ENCODE assay signal across 36 cellular contexts in the genomic region with DNA sequence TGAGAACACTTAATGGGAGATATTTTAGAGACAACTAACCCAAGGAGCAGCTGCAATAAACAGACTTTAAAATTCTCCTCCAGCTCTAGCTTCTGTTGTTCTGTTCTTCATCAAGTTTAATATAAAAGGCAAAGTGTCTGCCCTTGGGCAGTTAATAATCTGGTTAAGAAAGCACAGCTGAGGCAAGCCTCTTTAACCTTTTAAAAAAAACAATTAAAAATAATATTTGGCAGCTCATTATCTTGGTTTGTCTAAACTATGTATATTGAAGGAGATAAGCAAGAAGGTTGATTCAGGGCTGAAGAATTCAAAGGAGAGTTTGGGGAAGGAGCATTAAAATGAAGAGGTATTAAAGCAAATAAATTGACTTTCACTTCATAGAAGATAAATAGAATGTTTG.
"Had no signal": no experiment of that assay in that cellular context is flagged by ENCODE, and none has a peak within 500 bp of the region (broad histone marks: within the 10 kb centered on the region; RNA-seq: fewer than 3 reads in every experiment).

No MANE protein-coding gene starts in this region.

- H3K9me3 ChIP-seq: uterus had no signal

- H3K9me3 Mint-ChIP-seq: type B pancreatic cell had no signal

- H3K27ac ChIP-seq: breast epithelium, foreskin keratinocyte, heart right ventricle, left lung, lower lobe of right lung, neural progenitor cell, right atrium auricular region, uterus, VCaP had no signal

- H3K36me3 ChIP-seq: breast epithelium, heart right ventricle, left lung, lower lobe of right lung, neural progenitor cell, right atrium auricular region, uterus had no signal

- DNase-seq: activated CD4-positive, alpha-beta memory T cell treated with anti-CD3 and anti-CD28 coated beads for 36 hours; activated CD4-positive, alpha-beta T cell treated with anti-CD3 and anti-CD28 coated beads, Interleukin-2, amount 10 ng/mL, durations not matched to agents 24 days and 14 days; activated CD4-positive, CD25-positive, alpha-beta regulatory T cell treated with anti-CD3 and anti-CD28 coated beads, Interleukin-2, amount 50 U/mL, for 72 hours; activated CD8-positive, alpha-beta memory T cell treated with anti-CD3 and anti-CD28 coated beads, Interleukin-2, amount 50 U/mL, for 4 hours; activated effector memory CD4-positive, alpha-beta T cell treated with anti-CD3 and anti-CD28 coated beads, Interleukin-2, amount 50 U/mL, for 16 hours; activated naive CD4-positive, alpha-beta T cell treated with anti-CD3 and anti-CD28 coated beads for 36 hours; activated naive CD8-positive, alpha-beta T cell treated with anti-CD3 and anti-CD28 coated beads for 36 hours; activated T-cell treated with anti-CD3 and anti-CD28 coated beads, Interleukin-2, amount 50 U/mL, for 1 hour; amniotic stem cell; central memory CD4-positive, alpha-beta T cell; erythroblast; foreskin keratinocyte; heart right ventricle; kidney glomerular epithelial cell; left lung; lower lobe of right lung; mesendoderm; naive B cell; occipital lobe; stimulated activated CD4-positive, alpha-beta T cell treated with anti-CD3 and anti-CD28 coated beads, Interleukin-1b, Interleukin-23, amount 100 ng/mL, for 48 hours; stimulated activated CD4-positive, alpha-beta T cell treated with anti-CD3 and anti-CD28 coated beads, Interleukin-4, amount 100 ng/mL, for 4 hours; stimulated activated CD8-positive, alpha-beta memory T cell treated with anti-CD3 and anti-CD28 coated beads, Interleukin-4, amount 100 ng/mL, for 48 hours; stimulated activated naive CD8-positive, alpha-beta T cell treated with anti-CD3 and anti-CD28 coated beads, Interleukin-15, amount 100 ng/mL, for 72 hours; substantia nigra; T-helper 1 cell; uterus had no signal

- H3K27me3 ChIP-seq: breast epithelium, foreskin keratinocyte, heart right ventricle, left lung, neural progenitor cell, right atrium auricular region, uterus had no signal

- H3K36me3 Mint-ChIP-seq: type B pancreatic cell had no signal

- H3K9ac ChIP-seq: neural progenitor cell had no signal

- H3K27me3 Mint-ChIP-seq: activated CD4-positive, alpha-beta memory T cell treated with anti-CD3 and anti-CD28 coated beads for 36 hours; stimulated activated memory B cell treated with anti-CD40 and anti-IgM and Interleukin-4, amounts not matched to agents 10 μg/mL and 1 μg/mL and 100 μg/mL, for 72 hours; stimulated activated naive CD8-positive, alpha-beta T cell treated with anti-CD3 and anti-CD28 coated beads, Interleukin-15, amount 100 ng/mL, for 72 hours; type B pancreatic cell had no signal

- H3K4me3 Mint-ChIP-seq: activated CD4-positive, alpha-beta memory T cell treated with anti-CD3 and anti-CD28 coated beads for 36 hours; activated CD4-positive, alpha-beta T cell treated with anti-CD3 and anti-CD28 coated beads, Interleukin-2, amount 10 ng/mL, durations not matched to agents 24 days and 14 days; activated naive CD4-positive, alpha-beta T cell treated with anti-CD3 and anti-CD28 coated beads for 36 hours; activated naive CD8-positive, alpha-beta T cell treated with anti-CD3 and anti-CD28 coated beads for 36 hours; activated T-helper 1 cell treated with anti-CD3 and anti-CD28 coated beads, Interleukin-12 subunit alpha, Interleukin-12 subunit beta, Interleukin-2, Interleukin-4 antibody, amounts not matched to agents 30 ng/mL and 10 ng/mL and 1 ng/mL, durations not matched to agents 14 hours and 24 hours and 36 hours; dendritic cell treated with granulocyte-macrophage colony-stimulating factor and Interleukin-4, amounts not matched to agents 40 ng/mL and 50 ng/mL, for 4 days; naive B cell; neural progenitor cell; stimulated activated memory B cell treated with anti-CD40 and anti-IgM and Interleukin-4, amounts not matched to agents 10 μg/mL and 1 μg/mL and 100 μg/mL, for 72 hours; stimulated activated naive CD8-positive, alpha-beta T cell treated with anti-CD3 and anti-CD28 coated beads, Interleukin-15, amount 100 ng/mL, for 72 hours; T-helper 2 cell treated with Interferon-gamma antibody and Interleukin-4, amounts not matched to agents 5 μg/mL and 100 μg/mL, for 36 hours; type B pancreatic cell had no signal

- ATAC-seq: foreskin keratinocyte; heart right ventricle; left lung; lower lobe of right lung; stimulated activated memory B cell treated with anti-CD40 and anti-IgM and Interleukin-4, amounts not matched to agents 10 μg/mL and 1 μg/mL and 100 μg/mL, for 72 hours; stimulated activated naive CD8-positive, alpha-beta T cell treated with anti-CD3 and anti-CD28 coated beads, Interleukin-15, amount 100 ng/mL, for 72 hours had no signal

- H3K4me3 ChIP-seq: breast epithelium, heart right ventricle, left lung, lower lobe of right lung, neural progenitor cell, right atrium auricular region, smooth muscle cell, uterus had no signal

- H3K27ac Mint-ChIP-seq: activated CD4-positive, alpha-beta memory T cell treated with anti-CD3 and anti-CD28 coated beads for 36 hours; activated CD4-positive, alpha-beta T cell treated with anti-CD3 and anti-CD28 coated beads, Interleukin-2, amount 10 ng/mL, durations not matched to agents 24 days and 14 days; activated naive CD4-positive, alpha-beta T cell treated with anti-CD3 and anti-CD28 coated beads for 36 hours; activated naive CD8-positive, alpha-beta T cell treated with anti-CD3 and anti-CD28 coated beads for 36 hours; activated T-helper 1 cell treated with anti-CD3 and anti-CD28 coated beads, Interleukin-12 subunit alpha, Interleukin-12 subunit beta, Interleukin-2, Interleukin-4 antibody, amounts not matched to agents 30 ng/mL and 10 ng/mL and 1 ng/mL, durations not matched to agents 14 hours and 24 hours and 36 hours; dendritic cell treated with granulocyte-macrophage colony-stimulating factor and Interleukin-4, amounts not matched to agents 40 ng/mL and 50 ng/mL, for 4 days; naive B cell; neural progenitor cell; stimulated activated memory B cell treated with anti-CD40 and anti-IgM and Interleukin-4, amounts not matched to agents 10 μg/mL and 1 μg/mL and 100 μg/mL, for 72 hours; stimulated activated naive CD8-positive, alpha-beta T cell treated with anti-CD3 and anti-CD28 coated beads, Interleukin-15, amount 100 ng/mL, for 72 hours; T-helper 2 cell treated with Interferon-gamma antibody and Interleukin-4, amounts not matched to agents 5 μg/mL and 100 μg/mL, for 36 hours; type B pancreatic cell had no signal

- H3K4me1 Mint-ChIP-seq: activated CD4-positive, alpha-beta T cell treated with anti-CD3 and anti-CD28 coated beads, Interleukin-2, amount 10 ng/mL, durations not matched to agents 24 days and 14 days; activated naive CD8-positive, alpha-beta T cell treated with anti-CD3 and anti-CD28 coated beads for 36 hours; naive B cell; neural progenitor cell; stimulated activated memory B cell treated with anti-CD40 and anti-IgM and Interleukin-4, amounts not matched to agents 10 μg/mL and 1 μg/mL and 100 μg/mL, for 72 hours; stimulated activated naive CD8-positive, alpha-beta T cell treated with anti-CD3 and anti-CD28 coated beads, Interleukin-15, amount 100 ng/mL, for 72 hours had no signal

- H3K4me2 ChIP-seq: neural progenitor cell, smooth muscle cell had no signal

- H2AFZ ChIP-seq: neural progenitor cell had no signal
